1 cellular context compared by ENCODE assay signal in genomic region chr11:34234086-34234740, GRCh38.
TF ChIP-seq lines count a peak whose summit lies in the region.

No MANE protein-coding gene starts in this region.

TF ChIP-seq in GM12878, 131 proteins besides CTCF, POLR2A, EP300 and RAD21 (continued from another document and continues in another):
- TF ChIP-seq ZBTB4 (CRISPR knock-in tag; IDR thresholded peaks at IDR 0.05) (no peak), CUX1 (IDR thresholded peaks at IDR 0.05; ENCODE audit: insufficient replicate concordance, low read depth, low read length) (peak; percentile 50), HSF1 (IDR thresholded peaks at IDR 0.05; ENCODE audit: low read depth, low read length) (no peak), NKRF (conservative IDR thresholded peaks at IDR 0.05) (no peak), SMAD1 (IDR thresholded peaks at IDR 0.05; ENCODE audit: low read depth, partially characterized antibody) (no peak), MAX (IDR thresholded peaks at IDR 0.05; ENCODE audit: low read depth, low read length) (no peak), STAT1 (conservative IDR thresholded peaks at IDR 0.05) (no peak), IKZF1 (conservative IDR thresholded peaks at IDR 0.05) (peak; percentile 85), PBX3 (IDR thresholded peaks at IDR 0.05; ENCODE audit: insufficient replicate concordance, low read depth, low read length) (no peak), NBN (IDR thresholded peaks at IDR 0.05) (peak; percentile 72; the same call in 1 of the 2 replicates), SRF (IDR thresholded peaks at IDR 0.05; ENCODE audit: low read depth in 2 of 2, low read length in 2 of 2) (peak in 1 of 2 experiments; percentile 60; a peak in 1 of 4 replicates), MYC (IDR thresholded peaks at IDR 0.05; ENCODE audit: insufficient read depth, insufficient read length, insufficient replicate concordance, low read length, severe bottlenecking) (no peak), SKIL (IDR thresholded peaks at IDR 0.05; ENCODE audit: low read depth, poor library complexity, severe bottlenecking) (peak; percentile 80), RB1 (IDR thresholded peaks at IDR 0.05; ENCODE audit: borderline replicate concordance) (no peak), ZBTB33 (IDR thresholded peaks at IDR 0.05) (no peak), MTA2 (IDR thresholded peaks at IDR 0.05; ENCODE audit: low read depth) (peak; percentile 75), POLR2AphosphoS5 (IDR thresholded peaks at IDR 0.05; ENCODE audit: low read length) (no peak), BACH1 (IDR thresholded peaks at IDR 0.05; ENCODE audit: borderline replicate concordance) (no peak), YY1 (IDR thresholded peaks at IDR 0.05; ENCODE audit: low read depth, low read length) (peak; percentile 41; the same call in 1 of the 2 replicates), ZNF592 (IDR thresholded peaks at IDR 0.05) (no peak), ZNF217 (IDR thresholded peaks at IDR 0.05) (no peak), SP1 (IDR thresholded peaks at IDR 0.05; ENCODE audit: low read depth, low read length) (no peak), ESRRA (IDR thresholded peaks at IDR 0.05; ENCODE audit: low read length) (no peak), NR2C2 (IDR thresholded peaks at IDR 0.05; ENCODE audit: borderline replicate concordance, control insufficient read depth, insufficient read length, low read depth) (no peak), CBX5 (IDR thresholded peaks at IDR 0.05; ENCODE audit: low read depth) (no peak), CBFB (IDR thresholded peaks at IDR 0.05; ENCODE audit: low read depth) (peak; percentile 64), BCL3 (IDR thresholded peaks at IDR 0.05; ENCODE audit: borderline replicate concordance, insufficient read depth, low read depth, low read length, poor library complexity, severe bottlenecking) (no peak), ZNF274 (IDR thresholded peaks at IDR 0.05; ENCODE audit: insufficient read depth, insufficient read length) (no peak), PML (IDR thresholded peaks at IDR 0.05; ENCODE audit: low read length) (peak; percentile 52; the same call in 1 of the 2 replicates)
